Comparison of ENCODE assay signal across 8 cellular contexts in the genomic region with DNA sequence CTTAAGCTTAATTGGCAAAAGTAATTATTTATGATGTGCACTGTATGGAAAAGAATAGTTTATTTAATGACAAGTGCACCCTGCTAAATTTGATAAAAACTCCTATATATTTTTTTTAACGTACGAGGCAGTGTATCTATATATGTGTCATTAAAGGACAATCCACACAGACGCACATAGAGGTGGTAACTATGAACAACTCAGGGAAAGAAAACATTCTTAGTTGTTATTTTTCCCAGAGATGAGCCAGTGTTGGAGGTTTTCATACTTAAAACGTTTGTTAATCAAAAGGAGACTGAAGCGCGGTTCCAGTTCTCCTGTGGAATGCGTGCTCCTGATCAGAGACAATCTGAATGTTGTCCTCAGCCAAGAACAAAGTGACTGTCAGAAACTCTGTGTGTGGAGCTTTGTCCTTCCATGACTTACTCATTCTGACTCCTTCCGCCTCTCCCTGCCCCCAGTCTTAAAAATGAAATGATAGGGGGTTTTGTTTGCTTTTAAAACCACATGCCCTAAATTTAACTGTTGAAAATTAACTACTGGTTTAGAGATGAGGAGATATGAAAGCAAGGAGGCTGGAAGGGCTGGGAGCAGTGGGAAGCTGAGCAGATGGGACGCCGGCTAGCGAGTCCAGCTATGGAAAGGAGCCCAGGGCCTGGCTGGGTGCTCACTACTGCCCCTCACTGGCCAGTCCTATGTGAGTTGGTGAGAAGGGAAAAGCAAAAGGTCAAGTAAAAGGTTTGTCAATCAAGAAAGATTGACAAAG.
A peak's percentile ranks its signal among the peaks of the same experiment; 100 is the strongest.
DNase-seq lines count a peak whose midpoint lies in the region; ATAC-seq and TF ChIP-seq lines count a peak whose summit lies in the region.

No MANE protein-coding gene starts in this region.

- no peak overlapping the region for H3K4me3 ChIP-seq in PC-9

- no peaks in the 10 kb centered on the region for H3K9me2 ChIP-seq in PC-9 (ENCODE audit: insufficient read depth)

- H3K4me1 ChIP-seq in PC-9 (replicated peaks; ENCODE audit: insufficient read depth) = no peaks in the 10 kb centered on the region

- H3F3A ChIP-seq in PC-9 (ENCODE audit: insufficient read depth, low read depth) = peaks cover 2% of the 10 kb centered on the region; the same call in 1 of the 2 replicates

- no peaks in the 10 kb centered on the region for H3K9me3 ChIP-seq in PC-9 (ENCODE audit: insufficient read depth, low read depth)

- peak; percentile 81 for DNase-seq in GM04503 (ENCODE audit: low read depth)
- peak in 1 of 2 experiments; percentile 69 for DNase-seq in PC-9
- DNase-seq in fibroblast of peridontal ligament (ENCODE audit: extremely low read depth) = peak; percentile 90
- peak in 48 of 56 donors; percentile 7 to 84 (median 41) for DNase-seq in nucleus accumbens (lab: John Stamatoyannopoulos, UW)
- no peak for DNase-seq in cerebellum (ENCODE audit: low spot score)
- DNase-seq in NK-92 (lab: John Stamatoyannopoulos, UW; ENCODE audit: unreplicated experiment) = no peak

- TF ChIP-seq CTCF in PC-9 (conservative IDR thresholded peaks at IDR 0.05) = peak; percentile 25; the same call in 1 of the 2 replicates

- CTCF ChIA-PET in PC-9 (lab: Charles Lee) = interaction anchor here (0.5 to 1.2 kb wide), 5 partner anchors 19 to 601 kb away, joined by 3 to 15 read pairs (median 4); no protein-coding TSS in a partner anchor

- intact Hi-C loops in PC-9 (cut with micrococcal nuclease; ENCODE audit: unreplicated experiment) = loop anchor here (2.0 to 10.0 kb wide), 2 partner anchors 56 to 200 kb away; no protein-coding TSS in a partner anchor

- ATAC-seq in HG03175 (IDR thresholded peaks at IDR 0.05; ENCODE audit: unreplicated experiment) (no peak), GM21529 (IDR thresholded peaks at IDR 0.05; ENCODE audit: unreplicated experiment) (no peak)

- no peak overlapping the region for H3K4me2 ChIP-seq in PC-9

- POLR2A ChIA-PET in PC-9 (lab: Charles Lee; ENCODE audit: unreplicated experiment) = interaction anchor here (0.6 to 0.7 kb wide), 4 partner anchors 35 to 1206 kb away, joined by 3 to 12 read pairs (median 6); no protein-coding TSS in a partner anchor

- no peaks in the 10 kb centered on the region for H3K36me3 ChIP-seq in PC-9 (ENCODE audit: low read depth)

- H4K20me1 ChIP-seq in PC-9 (ENCODE audit: insufficient read depth) = no peaks in the 10 kb centered on the region

- no TSS peak for BruUV-seq in PC-9 (replicated peaks; lab: Mats Ljungman, UMichigan)

- H3K27me3 ChIP-seq in PC-9 (ENCODE audit: insufficient read depth, low read depth) = no peaks in the 10 kb centered on the region

- 0 out of 2 replicates have a peak, but pooled peaks cover 6% of the 10 kb centered on the region for H3K79me2 ChIP-seq in PC-9 (ENCODE audit: low read depth)

- H3K27ac ChIP-seq in PC-9 = 0 out of 2 replicates have a peak overlapping the region, but pooled peaks have one; percentile 9

- no peak overlapping the region for H2AFZ ChIP-seq in PC-9

Comparison
In these comparisons a context has a peak if more than half of its experiments do, and no peak if none do; other contexts are left out.
1. DNase-seq: peak in GM04503 (single experiment), fibroblast of peridontal ligament (single experiment) and nucleus accumbens (48 of 56); none in cerebellum (single experiment) and NK-92 (single experiment).